ENCODE assay signal across 22 cellular contexts in the genomic region with DNA sequence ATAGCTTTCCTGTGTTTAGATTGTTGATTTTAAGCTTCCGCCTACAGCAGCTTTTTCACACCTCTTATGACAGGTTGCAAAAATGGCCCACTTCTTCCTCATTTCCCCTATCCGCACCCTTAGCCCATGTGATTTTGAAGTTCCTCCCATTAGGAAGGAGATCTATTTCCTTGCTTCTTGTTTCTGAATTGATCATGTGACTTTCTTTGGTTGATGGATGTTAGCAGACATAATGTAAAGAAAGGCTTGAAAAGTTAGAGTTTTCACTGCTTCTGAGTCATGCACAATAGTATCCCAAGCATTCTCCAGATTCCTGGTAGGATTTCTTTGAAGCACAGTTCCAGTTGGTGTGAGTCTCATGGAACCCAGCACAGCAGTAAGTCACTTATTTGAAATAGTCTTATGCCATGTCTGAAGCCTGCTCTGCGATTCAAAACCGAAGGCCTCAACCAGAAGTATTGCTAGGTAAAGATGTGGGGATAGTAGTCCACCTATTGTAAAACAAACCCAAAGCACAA.
DNase-seq lines count a peak whose midpoint lies in the region; ATAC-seq, FAIRE-seq and TF ChIP-seq lines count a peak whose summit lies in the region.
"Had no signal": no experiment of that assay in that cellular context is flagged by ENCODE, and none has a peak within 500 bp of the region (broad histone marks: within the 10 kb centered on the region; RNA-seq: fewer than 3 reads in every experiment).

No MANE protein-coding gene starts in this region.

- no peaks in the 10 kb centered on the region for H3K27me3 Mint-ChIP-seq in neural progenitor cell (ENCODE audit: insufficient read depth, low read depth)
- H3K27me3 Mint-ChIP-seq: CD4-positive, alpha-beta T cell had no signal

- H3K9me1 ChIP-seq in K562 (ENCODE audit: control insufficient read depth, insufficient read depth, low read length), result no peaks in the 10 kb centered on the region

- in situ Hi-C loops in K562 (cut with MboI), result no loop called here

- no peaks in the 10 kb centered on the region for H3K9me3 Mint-ChIP-seq in neural progenitor cell
- H3K9me3 Mint-ChIP-seq: CD4-positive, alpha-beta T cell had no signal

- no peaks in the 10 kb centered on the region for H3K36me3 Mint-ChIP-seq in neural progenitor cell

- H3K27ac Mint-ChIP-seq in neural progenitor cell, result no peak overlapping the region
- H3K27ac Mint-ChIP-seq: CD4-positive, alpha-beta T cell had no signal

- no peak for TF ChIP-seq RAD21 in K562 (CRISPR knock-in tag; conservative IDR thresholded peaks at IDR 0.05 in 1 of 2, IDR thresholded peaks at IDR 0.05 in 1 of 2)

- CTCF ChIA-PET in AG04449 (lab: Yijun Ruan, JAX), result no interaction called here
- CTCF ChIA-PET in K562 (lab: Yijun Ruan, JAX; ENCODE audit: low intra/inter-chr PET ratio), result no interaction called here

- FAIRE-seq in K562 (lab: Jason Lieb, UNC), result no peak
- FAIRE-seq: RCC 7860 had no signal

- TF ChIP-seq EP300 in K562 (IDR thresholded peaks at IDR 0.05; ENCODE audit: low read length), result no peak

- H3K9ac ChIP-seq in K562 (ENCODE audit: insufficient read depth in 1 of 2, low read depth in 2 of 2, low read length in 2 of 2) (no peak overlapping the region), neural progenitor cell (no peak overlapping the region)
- H3K9ac ChIP-seq: GM23248 had no signal

- H3K4me2 ChIP-seq in K562 (ENCODE audit: insufficient read depth, low read length) (no peak overlapping the region), neural progenitor cell (no peak overlapping the region)

- H3K4me1 Mint-ChIP-seq in neural progenitor cell, result peaks cover 3% of the 10 kb centered on the region

- WGBS in K562 (ENCODE audit: insufficient coverage, low coverage, missing lambda C conversion rate), result 6% methylated on average over 4 of the region's 4 CpGs

- no TSS peak for BruUV-seq in K562 (replicated peaks; lab: Mats Ljungman, UMichigan)

- H3K4me1 ChIP-seq in K562 (replicated peaks in 1 of 2; ENCODE audit: control insufficient read depth in 2 of 2, insufficient read depth in 2 of 2, low read length in 2 of 2) (no peaks in the 10 kb centered on the region), neural progenitor cell (peaks cover 8% of the 10 kb centered on the region), tibial artery (no peaks in the 10 kb centered on the region)

- TF ChIP-seq POLR2A in K562 (conservative IDR thresholded peaks at IDR 0.05), result no peak

- intact Hi-C loops in K562 (cut with micrococcal nuclease), result no loop called here
- intact Hi-C loops in tibial artery (cut with DNase I; ENCODE audit: low total_unique reads), result no loop called here

- POLR2A ChIA-PET in AG04449 (lab: Yijun Ruan, JAX), result no interaction called here
- POLR2A ChIA-PET in K562 (lab: Yijun Ruan, JAX), result interaction anchor here (0.7 kb wide), 1 partner anchor 348 kb away, joined by 3 read pairs; no protein-coding TSS in a partner anchor

- no peak overlapping the region for H3K27ac ChIP-seq in K562 (ENCODE audit: extremely low read depth, low read depth, low read length)
- H3K27ac ChIP-seq in neural progenitor cell, result no peak overlapping the region
- H3K27ac ChIP-seq in tibial artery, result no peak overlapping the region
- H3K27ac ChIP-seq: GM23248, HL-60 had no signal

- H3K4me3 ChIP-seq in AG04449 (ENCODE audit: low read depth, low read length) (no peak overlapping the region), K562 (no peak overlapping the region), neural progenitor cell (no peak overlapping the region), tibial artery (no peak overlapping the region)
- H3K4me3 ChIP-seq: GM23248 had no signal

- H3K9me3 ChIP-seq in K562 (replicated peaks; ENCODE audit: control insufficient read depth, insufficient read depth, low read depth, low read length), result no peaks in the 10 kb centered on the region
- no peaks in the 10 kb centered on the region for H3K9me3 ChIP-seq in neural progenitor cell (ENCODE audit: low read depth)
- H3K9me3 ChIP-seq in tibial artery, result no peaks in the 10 kb centered on the region

- peaks cover 3% of the 10 kb centered on the region for H3F3A ChIP-seq in neural progenitor cell (ENCODE audit: low read depth)

- H2AFZ ChIP-seq in K562 (ENCODE audit: low read depth, low read length) (no peak overlapping the region), neural progenitor cell (replicated peaks) (peak overlapping the region; percentile 7)
- H2AFZ ChIP-seq: GM23248 had no signal

- H3K27me3 ChIP-seq in K562 (ENCODE audit: control insufficient read depth in 2 of 2, insufficient read depth in 2 of 2, low read length in 2 of 2), result peaks cover 11% of the 10 kb centered on the region in 2 experiments
- H3K27me3 ChIP-seq in neural progenitor cell, result no peaks in the 10 kb centered on the region
- no peaks in the 10 kb centered on the region for H3K27me3 ChIP-seq in tibial artery

- no peak overlapping the region for H3K4me3 Mint-ChIP-seq in neural progenitor cell
- H3K4me3 Mint-ChIP-seq: CD4-positive, alpha-beta T cell had no signal

- TF ChIP-seq CTCF in AG04449 (IDR thresholded peaks at IDR 0.05; ENCODE audit: insufficient read depth, low read length, missing control alignments), result no peak
- no peak for TF ChIP-seq CTCF in K562 (IDR thresholded peaks at IDR 0.05 in 2 of 3, conservative IDR thresholded peaks at IDR 0.05 in 1 of 3; ENCODE audit: insufficient read depth in 2 of 3, low read depth in 1 of 3, low read length in 3 of 3)
- TF ChIP-seq CTCF in neural progenitor cell (IDR thresholded peaks at IDR 0.05), result no peak
- TF ChIP-seq CTCF in tibial artery (IDR thresholded peaks at IDR 0.05), result no peak

- DNase-seq in AG04449 (ENCODE audit: low read depth, low spot score) (peak; percentile 33), HS-27A (ENCODE audit: low read depth) (peak; percentile 14), K562 (ENCODE audit: extremely low read depth in 1 of 4, low spot score in 3 of 4) (no peak), neural progenitor cell (ENCODE audit: low spot score) (peak; percentile 19), tibial artery (no peak)
- no peak for DNase-seq in activated CD4-positive, alpha-beta T cell treated with anti-CD3 and anti-CD28 coated beads for 1 hour
- no peak for DNase-seq in effector CD4-positive, alpha-beta T cell
- DNase-seq: AML-193; Calu3; CD4-positive, alpha-beta T cell; DMS79; GDM1; GM23248; KG1; NCI-H1105 treated with DMSO at 0.1 percent for 48 hours; NCI-H187; NCI-H446 treated with DMSO at 0.1 percent for 48 hours; NCI-H748 treated with DMSO at 0.1 percent for 48 hours; SHP77 had no signal

- ATAC-seq in K562, result no peak
- ATAC-seq in HG02759 (IDR thresholded peaks at IDR 0.05; ENCODE audit: unreplicated experiment), result no peak

- no peaks in the 10 kb centered on the region for H3K79me2 ChIP-seq in K562 (ENCODE audit: control insufficient read depth, insufficient read depth, low read length)
- no peaks in the 10 kb centered on the region for H3K79me2 ChIP-seq in neural progenitor cell (ENCODE audit: low read depth)

- H4K20me1 ChIP-seq in K562 (replicated peaks; ENCODE audit: control insufficient read depth, insufficient read depth, low read length) (no peaks in the 10 kb centered on the region), neural progenitor cell (ENCODE audit: low read depth) (no peaks in the 10 kb centered on the region)

- H3K36me3 ChIP-seq in K562 (ENCODE audit: control insufficient read depth, insufficient read depth, low read length) (no peaks in the 10 kb centered on the region), neural progenitor cell (no peaks in the 10 kb centered on the region), tibial artery (no peaks in the 10 kb centered on the region)

TF ChIP-seq in K562, 482 proteins besides CTCF, POLR2A, EP300 and RAD21:
- TF ChIP-seq NR2F6 (CRISPR knock-in tag; IDR thresholded peaks at IDR 0.05), result no peak
- 0 out of 2 replicates have a peak, but pooled peaks have one; percentile 18 for TF ChIP-seq RAD51 (IDR thresholded peaks at IDR 0.05; ENCODE audit: borderline replicate concordance, low read depth)
- TF ChIP-seq, protein P1, sequence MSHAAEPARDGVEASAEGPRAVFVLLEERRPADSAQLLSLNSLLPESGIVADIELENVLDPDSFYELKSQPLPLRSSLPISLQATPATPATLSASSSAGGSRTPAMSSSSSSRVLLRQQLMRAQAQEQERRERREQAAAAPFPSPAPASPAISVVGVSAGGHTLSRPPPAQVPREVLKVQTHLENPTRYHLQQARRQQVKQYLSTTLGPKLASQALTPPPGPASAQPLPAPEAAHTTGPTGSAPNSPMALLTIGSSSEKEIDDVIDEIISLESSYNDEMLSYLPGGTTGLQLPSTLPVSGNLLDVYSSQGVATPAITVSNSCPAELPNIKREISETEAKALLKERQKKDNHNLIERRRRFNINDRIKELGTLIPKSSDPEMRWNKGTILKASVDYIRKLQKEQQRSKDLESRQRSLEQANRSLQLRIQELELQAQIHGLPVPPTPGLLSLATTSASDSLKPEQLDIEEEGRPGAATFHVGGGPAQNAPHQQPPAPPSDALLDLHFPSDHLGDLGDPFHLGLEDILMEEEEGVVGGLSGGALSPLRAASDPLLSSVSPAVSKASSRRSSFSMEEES (CRISPR knock-in tag; IDR thresholded peaks at IDR 0.05), result peak; percentile 91

Comparison
In these comparisons a context has a peak if more than half of its experiments do, and no peak if none do; other contexts are left out.
1. DNase-seq: peak in AG04449 (single experiment), HS-27A (single experiment) and neural progenitor cell (single experiment); none in K562 (0 of 4), tibial artery (0 of 2), activated CD4-positive, alpha-beta T cell treated with anti-CD3 and anti-CD28 coated beads for 1 hour (single experiment) and effector CD4-positive, alpha-beta T cell (single experiment).